Comparison of ENCODE assay signal across 19 cellular contexts in genomic region chr9:98797491-98797890, GRCh38. TPM values are rescaled to one million over a fixed set of nuclear protein-coding genes. Genes with fewer than 3 reads are reported as not detected.
DNase-seq lines count a peak whose midpoint lies in the region; ATAC-seq and TF ChIP-seq lines count a peak whose summit lies in the region.
"Had no signal": no experiment of that assay in that cellular context is flagged by ENCODE, and none has a peak within 500 bp of the region (broad histone marks: within the 10 kb centered on the region; RNA-seq: fewer than 3 reads in every experiment).

No MANE protein-coding gene starts in this region.

- no peaks in the 10 kb centered on the region for H3K36me3 ChIP-seq in endodermal cell (ENCODE audit: control insufficient read depth, insufficient read depth, low read length)
- H3K36me3 ChIP-seq: ovary had no signal

- no peaks in the 10 kb centered on the region for H3K36me3 Mint-ChIP-seq in activated naive CD4-positive, alpha-beta T cell treated with anti-CD3 and anti-CD28 coated beads, Interleukin-2, amount 50 U/mL, for 24 hours
- H3K36me3 Mint-ChIP-seq in T-cell (peaks cover 3% of the 10 kb centered on the region), endodermal cell (ENCODE audit: low read depth) (peaks cover 6% of the 10 kb centered on the region), type B pancreatic cell (peaks cover 9% of the 10 kb centered on the region)

- H3K9ac ChIP-seq in endodermal cell (ENCODE audit: extremely low read depth, low read length, poor library complexity, severe bottlenecking), result no peak overlapping the region

- no peak for DNase-seq in activated naive CD4-positive, alpha-beta T cell treated with anti-CD3 and anti-CD28 coated beads, Interleukin-2, amount 50 U/mL, for 16 hours
- DNase-seq in T-cell (no peak), endodermal cell (no peak), type B pancreatic cell (ENCODE audit: extremely low spot score, unreplicated experiment) (peak; percentile 6), RWPE1 (ENCODE audit: low spot score) (no peak)
- DNase-seq in stimulated activated CD4-positive, alpha-beta T cell treated with anti-CD3 and anti-CD28 coated beads, Interleukin-12 subunit alpha, Interleukin-12 subunit beta, amount 100 ng/mL, for 4 hours, result no peak
- DNase-seq: activated CD4-positive, CD25-positive, alpha-beta regulatory T cell treated with anti-CD3 and anti-CD28 coated beads, Interleukin-2, amount 50 U/mL, for 72 hours; activated effector memory CD4-positive, alpha-beta T cell treated with Interleukin-2 at 50 U/mL for 16 hours; DMS 273 treated with DMSO at 0.1 percent for 48 hours; foreskin melanocyte; GDM1; midbrain; NCI-H187; NCI-H446 treated with DMSO at 0.1 percent for 48 hours; ovary; stimulated activated CD4-positive, alpha-beta T cell treated with anti-CD3 and anti-CD28 coated beads, Interleukin-2, amount 100 ng/mL, for 24 hours; substantia nigra had no signal

- peak overlapping the region; percentile 1 for H3K4me3 Mint-ChIP-seq in activated naive CD4-positive, alpha-beta T cell treated with anti-CD3 and anti-CD28 coated beads, Interleukin-2, amount 50 U/mL, for 24 hours
- H3K4me3 Mint-ChIP-seq in T-cell, result peak overlapping the region; percentile 83 to 91 (median 88)
- peak overlapping the region; percentile 61 for H3K4me3 Mint-ChIP-seq in endodermal cell
- peak overlapping the region; percentile 86 for H3K4me3 Mint-ChIP-seq in type B pancreatic cell

- TF ChIP-seq CTCF in endodermal cell (conservative IDR thresholded peaks at IDR 0.05) (no peak), type B pancreatic cell (conservative IDR thresholded peaks at IDR 0.05) (no peak), RWPE1 (conservative IDR thresholded peaks at IDR 0.05; ENCODE audit: low read depth) (no peak)

- H3K4me3 ChIP-seq in endodermal cell (ENCODE audit: low read length), result no peak overlapping the region

- H3K9me3 ChIP-seq in endodermal cell (ENCODE audit: control insufficient read depth, low read length), result peaks cover 11% of the 10 kb centered on the region
- H3K9me3 ChIP-seq: ovary had no signal

- 89 to 97% methylated on average over 3 to 4 of the region's 4 CpGs for WGBS in endodermal cell (ENCODE audit: insufficient coverage in 1 of 2, insufficient read length in 1 of 2), 2 experiments

- peak overlapping the region; percentile 9 for H3K27ac Mint-ChIP-seq in activated naive CD4-positive, alpha-beta T cell treated with anti-CD3 and anti-CD28 coated beads, Interleukin-2, amount 50 U/mL, for 24 hours
- no peak overlapping the region for H3K27ac Mint-ChIP-seq in T-cell
- H3K27ac Mint-ChIP-seq in endodermal cell, result no peak overlapping the region
- H3K27ac Mint-ChIP-seq in type B pancreatic cell, result no peak overlapping the region

- ATAC-seq in T-cell (replicated peaks in 1 of 4) (no peak), GM21447 (IDR thresholded peaks at IDR 0.05; ENCODE audit: unreplicated experiment) (no peak)

- no peaks in the 10 kb centered on the region for H3K9me3 Mint-ChIP-seq in activated naive CD4-positive, alpha-beta T cell treated with anti-CD3 and anti-CD28 coated beads, Interleukin-2, amount 50 U/mL, for 24 hours
- H3K9me3 Mint-ChIP-seq in T-cell (peaks cover 0 to 11% (median 9%) of the 10 kb centered on the region in 3 donors), endodermal cell (peaks cover 15% of the 10 kb centered on the region), type B pancreatic cell (no peaks in the 10 kb centered on the region)

- H3K27me3 ChIP-seq in endodermal cell (ENCODE audit: control insufficient read depth, insufficient read depth, low read length, poor library complexity, severe bottlenecking), result peaks cover 24% of the 10 kb centered on the region
- H3K27me3 ChIP-seq: ovary had no signal

- peaks cover 27% of the 10 kb centered on the region for H3K4me1 Mint-ChIP-seq in activated naive CD4-positive, alpha-beta T cell treated with anti-CD3 and anti-CD28 coated beads, Interleukin-2, amount 50 U/mL, for 24 hours
- H3K4me1 Mint-ChIP-seq in T-cell (peaks cover 24 to 36% (median 29%) of the 10 kb centered on the region in 3 donors), endodermal cell (peaks cover 21% of the 10 kb centered on the region), type B pancreatic cell (ENCODE audit: unreplicated experiment) (peaks cover 19% of the 10 kb centered on the region)

- H3K4me1 ChIP-seq in endodermal cell (ENCODE audit: control insufficient read depth, insufficient read depth, low read length), result peaks cover 5% of the 10 kb centered on the region

- CTCF ChIA-PET in T-cell (lab: Charles Lee) (interaction anchor here in 1 of 2 donors (0.6 kb wide), 1 partner anchor 274 kb away, joined by 4 read pairs; no protein-coding TSS in a partner anchor), RWPE1 (lab: Yijun Ruan, JAX) (interaction anchor here (0.6 to 1.5 kb wide), 3 partner anchors 419 to 482 kb away, joined by 3 to 4 read pairs (median 3); no protein-coding TSS in a partner anchor)

- H3K27ac ChIP-seq in endodermal cell (ENCODE audit: low read depth, low read length) (no peak overlapping the region), RWPE1 (no peak overlapping the region)

- POLR2A ChIA-PET in T-cell (lab: Charles Lee) (no interaction called here), RWPE1 (lab: Yijun Ruan, JAX; ENCODE audit: low non-redundant PET) (no interaction called here)

- H3K27me3 Mint-ChIP-seq in activated naive CD4-positive, alpha-beta T cell treated with anti-CD3 and anti-CD28 coated beads, Interleukin-2, amount 50 U/mL, for 24 hours, result no peaks in the 10 kb centered on the region
- H3K27me3 Mint-ChIP-seq in T-cell (peaks cover 0 to 2% of the 10 kb centered on the region in 2 donors), endodermal cell (ENCODE audit: insufficient read depth) (peaks cover 53% of the 10 kb centered on the region), type B pancreatic cell (peaks cover 5% of the 10 kb centered on the region)

RNA-seq across cellular contexts. Expression of gene ANKS6, which starts 1.1 kb away (rescaled TPM):
- 10 to 100 TPM; 11.7 to 19.0 (median 14.1) TPM for total RNA-seq in T-cell
- 10 to 100 TPM; 41.7 to 55.2 TPM for total RNA-seq in endodermal cell
- 28.1 TPM for polyA plus RNA-seq in endodermal cell (2013, experiment 1 of 2)
- 26.3 TPM for polyA plus RNA-seq in endodermal cell (2013, experiment 2 of 2)
- 25.2 and 32.2 TPM in 2 replicates for total RNA-seq in type B pancreatic cell (ENCODE audit: low replicate concordance)

RNA-seq across cellular contexts. Expression of gene GALNT12, which starts 10.0 kb away (rescaled TPM):
- total RNA-seq in T-cell (10 to 100 TPM in 4 of 5 donors, 1 to 10 TPM in 1; 9.5 to 11.7 (median 11.6) TPM), endodermal cell (10 to 100 TPM; 24.0 to 56.3 TPM), type B pancreatic cell (ENCODE audit: low replicate concordance) (25.8 and 32.9 TPM in 2 replicates)
- polyA plus RNA-seq in endodermal cell (2013, experiment 1 of 2), result 14.2 TPM
- 13.1 TPM for polyA plus RNA-seq in endodermal cell (2013, experiment 2 of 2)

Comparison
In these comparisons a context has a peak if more than half of its experiments do, and no peak if none do; other contexts are left out.
1. H3K4me3 Mint-ChIP-seq: peak in every context shown above with its lines; median percentile 88 in T-cell; 86 in type B pancreatic cell; 61 in endodermal cell; 1 in activated naive CD4-positive, alpha-beta T cell treated with anti-CD3 and anti-CD28 coated beads, Interleukin-2, amount 50 U/mL, for 24 hours.